1 cellular context compared by ENCODE assay signal in genomic region chr6:142377112-142377848, GRCh38.
A peak's percentile ranks its signal among the peaks of the same experiment; 100 is the strongest.
TF ChIP-seq lines count a peak whose summit lies in the region.

No MANE protein-coding gene starts in this region.

TF ChIP-seq in HepG2, 621 proteins besides CTCF, POLR2A, EP300 and RAD21 (continued from another document and continues in another):
- TF ChIP-seq KMT2B (CRISPR knock-in tag; IDR thresholded peaks at IDR 0.05) (no peak), ZC3H4 (CRISPR knock-in tag; IDR thresholded peaks at IDR 0.05; ENCODE audit: borderline replicate concordance) (no peak), MAFF (IDR thresholded peaks at IDR 0.05; ENCODE audit: low read depth, low read length) (no peak), ZNF510 (CRISPR knock-in tag; IDR thresholded peaks at IDR 0.05; ENCODE audit: low read depth) (no peak), SALL2 (CRISPR knock-in tag; IDR thresholded peaks at IDR 0.05) (0 out of 2 replicates have a peak, but pooled peaks have one; percentile 26), ZBTB33 (CRISPR knock-in tag; IDR thresholded peaks at IDR 0.05) (no peak), ZNF317 (CRISPR knock-in tag; IDR thresholded peaks at IDR 0.05) (no peak), PLSCR1 (CRISPR knock-in tag; IDR thresholded peaks at IDR 0.05; ENCODE audit: borderline replicate concordance) (no peak), RXRB (CRISPR knock-in tag; IDR thresholded peaks at IDR 0.05; ENCODE audit: borderline replicate concordance) (no peak), ZNF263 (CRISPR knock-in tag; IDR thresholded peaks at IDR 0.05) (peak; percentile 46; the same call in 1 of the 2 replicates), DZIP1 (CRISPR knock-in tag; IDR thresholded peaks at IDR 0.05) (no peak), ETS1 (CRISPR knock-in tag; IDR thresholded peaks at IDR 0.05) (no peak), DMAP1 (CRISPR knock-in tag; IDR thresholded peaks at IDR 0.05) (0 out of 2 replicates have a peak, but pooled peaks have one; percentile 33), RFXANK (CRISPR knock-in tag; IDR thresholded peaks at IDR 0.05) (no peak), ZNF782 (CRISPR knock-in tag; IDR thresholded peaks at IDR 0.05; ENCODE audit: borderline replicate concordance) (no peak), ZNF275 (CRISPR knock-in tag; IDR thresholded peaks at IDR 0.05; ENCODE audit: borderline replicate concordance) (no peak), TRIM24 (CRISPR knock-in tag; IDR thresholded peaks at IDR 0.05) (no peak), ZNF446 (CRISPR knock-in tag; IDR thresholded peaks at IDR 0.05) (no peak), GMEB1 (CRISPR knock-in tag; IDR thresholded peaks at IDR 0.05; ENCODE audit: borderline replicate concordance) (no peak), RAD51 (IDR thresholded peaks at IDR 0.05; ENCODE audit: borderline replicate concordance) (no peak), HNRNPL (IDR thresholded peaks at IDR 0.05; ENCODE audit: low read depth, low read length) (no peak), ZNF672 (CRISPR knock-in tag; IDR thresholded peaks at IDR 0.05) (no peak), ZNF281 (CRISPR knock-in tag; IDR thresholded peaks at IDR 0.05; ENCODE audit: borderline replicate concordance) (no peak), SPEN (CRISPR knock-in tag; IDR thresholded peaks at IDR 0.05; ENCODE audit: low read depth) (0 out of 2 replicates have a peak, but pooled peaks have one; percentile 24), ZNF362 (CRISPR knock-in tag; IDR thresholded peaks at IDR 0.05; ENCODE audit: borderline replicate concordance) (no peak), MAX (IDR thresholded peaks at IDR 0.05) (no peak), TEAD2 (CRISPR knock-in tag; IDR thresholded peaks at IDR 0.05) (no peak), PRDM15 (CRISPR knock-in tag; IDR thresholded peaks at IDR 0.05) (no peak), MED1 (CRISPR knock-in tag; IDR thresholded peaks at IDR 0.05) (peak; percentile 57), HMGXB3 (CRISPR knock-in tag; IDR thresholded peaks at IDR 0.05; ENCODE audit: borderline replicate concordance) (no peak), HMGA1 (CRISPR knock-in tag; conservative IDR thresholded peaks at IDR 0.05) (no peak), TCF7 (IDR thresholded peaks at IDR 0.05; ENCODE audit: low read depth) (0 out of 2 replicates have a peak, but pooled peaks have one; percentile 10), FOXJ3 (CRISPR knock-in tag; IDR thresholded peaks at IDR 0.05; ENCODE audit: borderline replicate concordance) (no peak), TBL1XR1 (IDR thresholded peaks at IDR 0.05; ENCODE audit: borderline replicate concordance, low read length, partially characterized antibody) (no peak)
